In genomic region chr14:62308927-62309326, GRCh38 we compare ENCODE assay signal across 22 cellular contexts.
"Had no signal": no experiment of that assay in that cellular context is flagged by ENCODE, and none has a peak within 500 bp of the region (broad histone marks: within the 10 kb centered on the region; RNA-seq: fewer than 3 reads in every experiment).

No MANE protein-coding gene starts in this region.

- H3K4me1 ChIP-seq: colonic mucosa, gastrocnemius medialis, heart left ventricle, pancreas had no signal

- H3K36me3 ChIP-seq: colonic mucosa, gastrocnemius medialis, heart left ventricle, pancreas had no signal

- H3K4me3 ChIP-seq: colonic mucosa, gastrocnemius medialis, heart left ventricle, mucosa of descending colon, pancreas had no signal

- H3K27me3 ChIP-seq: colonic mucosa, gastrocnemius medialis, heart left ventricle, pancreas had no signal

- H3K9me3 ChIP-seq: colonic mucosa, gastrocnemius medialis, pancreas had no signal

- H3K27ac ChIP-seq: colonic mucosa, gastrocnemius medialis, heart left ventricle had no signal

- DNase-seq: activated CD4-positive, alpha-beta memory T cell treated with anti-CD3 and anti-CD28 coated beads for 36 hours; activated effector memory CD4-positive, alpha-beta T cell treated with Interleukin-2 at 50 U/mL for 16 hours; activated naive CD4-positive, alpha-beta T cell treated with anti-CD3 and anti-CD28 coated beads, Interleukin-2, amount 50 U/mL, for 16 hours; activated T-cell treated with anti-CD3 and anti-CD28 coated beads, Interleukin-2, amount 50 U/mL, for 24 hours; central memory CD4-positive, alpha-beta T cell; colonic mucosa; effector CD4-positive, alpha-beta T cell; gastrocnemius medialis; heart left ventricle; immature natural killer cell; mammary epithelial cell; mucosa of descending colon; naive thymus-derived CD8-positive, alpha-beta T cell; pancreas; retina; stimulated activated CD4-positive, alpha-beta T cell treated with anti-CD3 and anti-CD28 coated beads, Interleukin-4, amount 100 ng/mL, for 4 hours; stimulated activated CD8-positive, alpha-beta memory T cell treated with anti-CD3 and anti-CD28 coated beads, Interleukin-4, amount 100 ng/mL, for 48 hours; stimulated activated naive CD4-positive, alpha-beta T cell treated with Interleukin-2 at 50 U/mL for 16 hours; substantia nigra; T-cell; T1000; trophoblast cell had no signal
